In genomic region chr7:85821926-85822325, GRCh38 we compare ENCODE assay signal across 30 cellular contexts.
"Had no signal": no experiment of that assay in that cellular context is flagged by ENCODE, and none has a peak within 500 bp of the region (broad histone marks: within the 10 kb centered on the region; RNA-seq: fewer than 3 reads in every experiment).

No MANE protein-coding gene starts in this region.

- FAIRE-seq: endometrium, endothelial cell of umbilical vein had no signal

- H3K27me3 ChIP-seq: ascending aorta, breast epithelium, cardiac muscle cell, colonic mucosa, esophagus squamous epithelium, gastroesophageal sphincter had no signal

- H3K4me3 ChIP-seq: ascending aorta, breast epithelium, cardiac muscle cell, colonic mucosa, esophagus squamous epithelium, gastroesophageal sphincter had no signal

- H3K9me3 ChIP-seq: colonic mucosa, esophagus squamous epithelium, gastroesophageal sphincter had no signal

- H3K27ac ChIP-seq: ascending aorta, breast epithelium, cardiac muscle cell, colonic mucosa, epithelial cell of prostate, esophagus squamous epithelium, gastroesophageal sphincter had no signal

- H3K4me1 ChIP-seq: ascending aorta, breast epithelium, colonic mucosa, esophagus squamous epithelium, gastroesophageal sphincter had no signal

- H3K36me3 ChIP-seq: ascending aorta, breast epithelium, cardiac muscle cell, colonic mucosa, esophagus squamous epithelium, gastroesophageal sphincter had no signal

- DNase-seq: activated CD4-positive, alpha-beta memory T cell treated with anti-CD3 and anti-CD28 coated beads, Interleukin-2, amount 10 ng/mL, durations not matched to agents 7 days and 5 days; activated CD4-positive, alpha-beta T cell treated with anti-CD3 and anti-CD28 coated beads for 1 hour; activated CD4-positive, alpha-beta T cell treated with anti-CD3 and anti-CD28 coated beads for 4 hours; activated CD4-positive, alpha-beta T cell treated with anti-CD3 and anti-CD28 coated beads, Interleukin-2, amount 10 ng/mL, durations not matched to agents 7 days and 5 days; activated CD4-positive, alpha-beta T cell treated with anti-CD3 and anti-CD28 coated beads, Interleukin-2, amount 50 U/mL, for 4 hours; activated CD4-positive, CD25-positive, alpha-beta regulatory T cell; activated CD8-positive, alpha-beta memory T cell treated with anti-CD3 and anti-CD28 coated beads, Interleukin-2, amount 50 U/mL, for 48 hours; activated gamma-delta T cell; activated naive CD4-positive, alpha-beta T cell; activated naive CD4-positive, alpha-beta T cell treated with anti-CD3 and anti-CD28 coated beads, Interleukin-2, amount 10 ng/mL, durations not matched to agents 7 days and 5 days; activated naive CD8-positive, alpha-beta T cell treated with anti-CD3 and anti-CD28 coated beads, Interleukin-2, amount 10 ng/mL, durations not matched to agents 7 days and 5 days; activated T-cell treated with anti-CD3 and anti-CD28 coated beads for 4 hours; activated T-cell treated with anti-CD3 and anti-CD28 coated beads, Interleukin-2, amount 50 U/mL, for 24 hours; activated T-cell treated with anti-CD3 and anti-CD28 coated beads, Interleukin-2, amount 50 U/mL, for 72 hours; central memory CD4-positive, alpha-beta T cell; cerebellar nuclear complex; colonic mucosa; effector CD8-positive, alpha-beta T cell; esophagus squamous epithelium; foreskin melanocyte; T-helper 1 cell; T-helper 17 cell had no signal

- ATAC-seq: activated naive CD4-positive, alpha-beta T cell treated with anti-CD3 and anti-CD28 coated beads, Interleukin-2, amount 50 U/mL, for 72 hours; activated T-cell treated with anti-CD3 and anti-CD28 coated beads, Interleukin-2, amount 50 U/mL, for 72 hours; gastroesophageal sphincter; T-helper 17 cell had no signal
